In genomic region chr3:184155644-184156521, GRCh38 we compare ENCODE assay signal across 8 cellular contexts. TPM values are rescaled to one million over a fixed set of nuclear protein-coding genes. Genes with fewer than 3 reads are reported as not detected.
DNase-seq lines count a peak whose midpoint lies in the region; ATAC-seq and TF ChIP-seq lines count a peak whose summit lies in the region.

No MANE protein-coding gene starts in this region.

- peak overlapping the region; percentile 74 to 98 (median 84) for H3K4me3 ChIP-seq in Peyer's patch

- H3K27me3 ChIP-seq in Peyer's patch: no peaks in the 10 kb centered on the region

- H3K36me3 ChIP-seq in Peyer's patch: no peaks in the 10 kb centered on the region

- no peak for TF ChIP-seq CTCF in Peyer's patch (IDR thresholded peaks at IDR 0.05)

- no peaks in the 10 kb centered on the region for H3K9me3 Mint-ChIP-seq in activated naive CD4-positive, alpha-beta T cell treated with anti-CD3 and anti-CD28 coated beads, Interleukin-2, amount 50 U/mL, for 24 hours

- no peaks in the 10 kb centered on the region for H3K36me3 Mint-ChIP-seq in activated naive CD4-positive, alpha-beta T cell treated with anti-CD3 and anti-CD28 coated beads, Interleukin-2, amount 50 U/mL, for 24 hours

- peaks cover 0 to 45% (median 18%) of the 10 kb centered on the region in 4 donors for H3K4me1 ChIP-seq in Peyer's patch

- H3K9me3 ChIP-seq in Peyer's patch: no peaks in the 10 kb centered on the region

- peak overlapping the region; percentile 75 to 93 (median 84) for H3K27ac ChIP-seq in Peyer's patch

- peak overlapping the region; percentile 97 for H3K4me3 Mint-ChIP-seq in activated naive CD4-positive, alpha-beta T cell treated with anti-CD3 and anti-CD28 coated beads, Interleukin-2, amount 50 U/mL, for 24 hours

- H3K27ac Mint-ChIP-seq in activated naive CD4-positive, alpha-beta T cell treated with anti-CD3 and anti-CD28 coated beads, Interleukin-2, amount 50 U/mL, for 24 hours: peak overlapping the region; percentile 95

- intact Hi-C loops in left ventricle myocardium superior (cut with micrococcal nuclease): no loop called here

- peak; percentile 40 for DNase-seq in NCI-H345 (lab: John Stamatoyannopoulos, UW)
- no peak for DNase-seq in NCI-H345 treated with DMSO at 0.1 percent for 48 hours (lab: John Stamatoyannopoulos, UW; ENCODE audit: unreplicated experiment)
- peak in 2 of 3 donors; percentile 31 to 71 for DNase-seq in Peyer's patch
- DNase-seq in left ventricle myocardium superior: no peak
- peak; percentile 77 for DNase-seq in retina
- no peak for DNase-seq in Kasumi-1 (lab: John Stamatoyannopoulos, UW)

- no peaks in the 10 kb centered on the region for H3K27me3 Mint-ChIP-seq in activated naive CD4-positive, alpha-beta T cell treated with anti-CD3 and anti-CD28 coated beads, Interleukin-2, amount 50 U/mL, for 24 hours

- peaks cover 25% of the 10 kb centered on the region for H3K4me1 Mint-ChIP-seq in activated naive CD4-positive, alpha-beta T cell treated with anti-CD3 and anti-CD28 coated beads, Interleukin-2, amount 50 U/mL, for 24 hours

- TF ChIP-seq POLR2A in Peyer's patch (IDR thresholded peaks at IDR 0.05): no peak

- peak; percentile 37 for ATAC-seq in HG02938 (IDR thresholded peaks at IDR 0.05; ENCODE audit: unreplicated experiment)
- ATAC-seq in left ventricle myocardium superior: peak; percentile 3

RNA-seq across cellular contexts. Expression of gene DVL3, which starts 0.7 kb away (rescaled TPM):
- 10 to 100 TPM; 65.3 to 90.6 (median 76.7) TPM for total RNA-seq in Peyer's patch
- total RNA-seq in left ventricle myocardium superior: 76.8 TPM

RNA-seq across cellular contexts. Expression of gene AP2M1, which starts 18.8 kb away (rescaled TPM):
- total RNA-seq in Peyer's patch (100 to 1,000 TPM; 150 to 200 (median 195) TPM), left ventricle myocardium superior (318 TPM)

RNA-seq across cellular contexts. Expression of gene EIF2B5, which starts 20.7 kb away (rescaled TPM):
- total RNA-seq in Peyer's patch (10 to 100 TPM; 24.7 to 67.7 (median 41.6) TPM), left ventricle myocardium superior (33.1 TPM)

RNA-seq across cellular contexts. Expression of gene ABCF3, which starts 30.1 kb away (rescaled TPM):
- 100 to 1,000 TPM in 3 of 4 donors, 10 to 100 TPM in 1; 94.7 to 136 (median 125) TPM for total RNA-seq in Peyer's patch
- total RNA-seq in left ventricle myocardium superior: 75.6 TPM

RNA-seq across cellular contexts. Expression of gene HTR3E, which starts 59.0 kb away (rescaled TPM):
- total RNA-seq in Peyer's patch (1 to 10 TPM in 1 of 4 donors, not detected in 3; 1.2 TPM), left ventricle myocardium superior (not detected)

Comparison
In these comparisons a context has a peak if more than half of its experiments do, and no peak if none do; other contexts are left out.
1. DNase-seq: peak in NCI-H345 (single experiment), Peyer's patch (2 of 3) and retina (single experiment); none in NCI-H345 treated with DMSO at 0.1 percent for 48 hours (single experiment), left ventricle myocardium superior (single experiment) and Kasumi-1 (0 of 2).